Comparison of ENCODE assay signal across 28 cellular contexts in genomic region chr20:1367479-1367878, GRCh38. TPM values are rescaled to one million over a fixed set of nuclear protein-coding genes. Genes with fewer than 3 reads are reported as not detected.
DNase-seq lines count a peak whose midpoint lies in the region; ATAC-seq and TF ChIP-seq lines count a peak whose summit lies in the region.
"Had no signal": no experiment of that assay in that cellular context is flagged by ENCODE, and none has a peak within 500 bp of the region (broad histone marks: within the 10 kb centered on the region; RNA-seq: fewer than 3 reads in every experiment).

No MANE protein-coding gene starts in this region.

- H3K9me3 ChIP-seq in CD4-positive, alpha-beta T cell (ENCODE audit: control insufficient read depth, low read length), result no peaks in the 10 kb centered on the region
- H3K9me3 ChIP-seq: HAP-1 had no signal

- no peaks in the 10 kb centered on the region for H3K27me3 ChIP-seq in CD4-positive, alpha-beta T cell (ENCODE audit: control insufficient read depth, insufficient read depth, low read length)

- H3K27ac Mint-ChIP-seq in activated CD4-positive, alpha-beta T cell treated with anti-CD3 and anti-CD28 coated beads, Interleukin-2, amount 10 ng/mL, durations not matched to agents 24 days and 14 days, result no peak overlapping the region
- H3K27ac Mint-ChIP-seq in CD4-positive, alpha-beta T cell, result peak overlapping the region; percentile 50
- peak overlapping the region; percentile 17 for H3K27ac Mint-ChIP-seq in activated naive CD8-positive, alpha-beta T cell treated with anti-CD3 and anti-CD28 coated beads, Interleukin-2, amount 50 U/mL, for 24 hours
- H3K27ac Mint-ChIP-seq in nephron progenitor cell (peak overlapping the region; percentile 97), MCF 10A (ENCODE audit: low read depth, unreplicated experiment) (no peak overlapping the region)
- H3K27ac Mint-ChIP-seq: B cell had no signal

- peaks cover 5% of the 10 kb centered on the region for H3K9me3 Mint-ChIP-seq in activated CD4-positive, alpha-beta T cell treated with anti-CD3 and anti-CD28 coated beads, Interleukin-2, amount 10 ng/mL, durations not matched to agents 24 days and 14 days
- no peaks in the 10 kb centered on the region for H3K9me3 Mint-ChIP-seq in CD4-positive, alpha-beta T cell
- H3K9me3 Mint-ChIP-seq in activated naive CD8-positive, alpha-beta T cell treated with anti-CD3 and anti-CD28 coated beads, Interleukin-2, amount 50 U/mL, for 24 hours, result no peaks in the 10 kb centered on the region
- peaks cover 17% of the 10 kb centered on the region for H3K9me3 Mint-ChIP-seq in nephron progenitor cell
- no peaks in the 10 kb centered on the region for H3K9me3 Mint-ChIP-seq in MCF 10A (ENCODE audit: unreplicated experiment)
- H3K9me3 Mint-ChIP-seq: HFFc6 had no signal

- no TSS peak for BruUV-seq in MCF 10A (replicated peaks; lab: Mats Ljungman, UMichigan)

- H3K27me3 Mint-ChIP-seq in activated CD4-positive, alpha-beta T cell treated with anti-CD3 and anti-CD28 coated beads, Interleukin-2, amount 10 ng/mL, durations not matched to agents 24 days and 14 days, result no peaks in the 10 kb centered on the region
- H3K27me3 Mint-ChIP-seq in CD4-positive, alpha-beta T cell, result no peaks in the 10 kb centered on the region
- no peaks in the 10 kb centered on the region for H3K27me3 Mint-ChIP-seq in activated naive CD8-positive, alpha-beta T cell treated with anti-CD3 and anti-CD28 coated beads, Interleukin-2, amount 50 U/mL, for 24 hours
- H3K27me3 Mint-ChIP-seq in nephron progenitor cell (ENCODE audit: low read depth, poor library complexity) (no peaks in the 10 kb centered on the region), MCF 10A (ENCODE audit: insufficient read depth, unreplicated experiment) (no peaks in the 10 kb centered on the region)
- H3K27me3 Mint-ChIP-seq: B cell had no signal

- intact Hi-C loops in activated CD4-positive, alpha-beta T cell treated with anti-CD3 and anti-CD28 coated beads, Interleukin-2, amount 10 ng/mL, durations not matched to agents 24 days and 14 days (cut with micrococcal nuclease), result loop anchor here (10.0 kb wide), 1 partner anchor 297 kb away; no protein-coding TSS in a partner anchor
- intact Hi-C loops in CD4-positive, alpha-beta T cell (cut with DNase I, micrococcal nuclease), result no loop called here
- intact Hi-C loops in MCF 10A (cut with micrococcal nuclease), result no loop called here

- peaks cover 73% of the 10 kb centered on the region for H3K36me3 Mint-ChIP-seq in activated CD4-positive, alpha-beta T cell treated with anti-CD3 and anti-CD28 coated beads, Interleukin-2, amount 10 ng/mL, durations not matched to agents 24 days and 14 days (ENCODE audit: low read depth)
- H3K36me3 Mint-ChIP-seq in CD4-positive, alpha-beta T cell (ENCODE audit: low read depth), result peaks cover 91% of the 10 kb centered on the region
- H3K36me3 Mint-ChIP-seq in activated naive CD8-positive, alpha-beta T cell treated with anti-CD3 and anti-CD28 coated beads, Interleukin-2, amount 50 U/mL, for 24 hours (ENCODE audit: low read depth), result peaks cover 63% of the 10 kb centered on the region
- H3K36me3 Mint-ChIP-seq in nephron progenitor cell (ENCODE audit: low read depth) (peaks cover 70% of the 10 kb centered on the region), MCF 10A (ENCODE audit: insufficient read depth, unreplicated experiment) (peaks cover 51% of the 10 kb centered on the region)

- CTCF ChIA-PET in CD4-positive, alpha-beta T cell (lab: Charles Lee), result interaction anchor here (1.7 kb wide), 1 partner anchor 30 kb away, joined by 4 read pairs; no protein-coding TSS in a partner anchor
- CTCF ChIA-PET in MCF 10A (lab: Yijun Ruan, JAX), result interaction anchor here (0.6 kb wide), 2 partner anchors 55 to 143 kb away, joined by 3 read pairs; no protein-coding TSS in a partner anchor

- POLR2A ChIA-PET in CD4-positive, alpha-beta T cell (lab: Charles Lee), result no interaction called here
- POLR2A ChIA-PET in MCF 10A (lab: Yijun Ruan, JAX), result interaction anchor here (0.6 to 1.3 kb wide), 3 partner anchors 8 to 24 kb away, joined by 3 read pairs; no protein-coding TSS in a partner anchor

- peak; percentile 51 for DNase-seq in activated CD4-positive, alpha-beta T cell treated with anti-CD3 and anti-CD28 coated beads, Interleukin-2, amount 10 ng/mL, durations not matched to agents 24 days and 14 days
- DNase-seq in activated CD4-positive, alpha-beta T cell treated with anti-CD3 and anti-CD28 coated beads for 4 hours, result no peak
- no peak for DNase-seq in CD4-positive, alpha-beta T cell
- no peak for DNase-seq in activated naive CD8-positive, alpha-beta T cell treated with anti-CD3 and anti-CD28 coated beads, Interleukin-2, amount 50 U/mL, for 24 hours
- DNase-seq in nephron progenitor cell, result no peak
- no peak for DNase-seq in activated CD8-positive, alpha-beta memory T cell treated with anti-CD3 and anti-CD28 coated beads, Interleukin-2, amount 50 U/mL, for 4 hours
- no peak for DNase-seq in MCF 10A (ENCODE audit: unreplicated experiment)
- no peak for DNase-seq in NCI-H1417 treated with DMSO at 0.1 percent for 48 hours (lab: John Stamatoyannopoulos, UW)
- DNase-seq: Calu3; DMS79 treated with DMSO at 0.1 percent for 48 hours; GF-D8; GOT3; HFFc6; KG1; MM.1S; NCI-H1694; NCI-H2029 treated with DMSO at 0.1 percent for 48 hours; NCI-H446 treated with DMSO at 0.1 percent for 48 hours; NCI-H526; NCI-H82; NK-92 treated with Interleukin-12 subunit alpha and Interleukin-12 subunit beta, amount 100 ng/mL, for 24 hours; PC-9; Right ventricle myocardium superior; RPMI8226 had no signal

- TF ChIP-seq CTCF in CD4-positive, alpha-beta T cell (IDR thresholded peaks at IDR 0.05), result no peak
- TF ChIP-seq CTCF in nephron progenitor cell (IDR thresholded peaks at IDR 0.05) (no peak), MCF 10A (IDR thresholded peaks at IDR 0.05; ENCODE audit: unreplicated experiment) (no peak)

- H3K27ac ChIP-seq in CD4-positive, alpha-beta T cell (ENCODE audit: low read depth, low read length), result no peak overlapping the region
- H3K27ac ChIP-seq: 22Rv1, C4-2B, PC-9 had no signal

- ATAC-seq in CD4-positive, alpha-beta T cell (ENCODE audit: poor library complexity), result no peak
- ATAC-seq in activated naive CD8-positive, alpha-beta T cell treated with anti-CD3 and anti-CD28 coated beads, Interleukin-2, amount 50 U/mL, for 24 hours, result no peak

- no peak overlapping the region for H3K4me3 Mint-ChIP-seq in activated CD4-positive, alpha-beta T cell treated with anti-CD3 and anti-CD28 coated beads, Interleukin-2, amount 10 ng/mL, durations not matched to agents 24 days and 14 days
- no peak overlapping the region for H3K4me3 Mint-ChIP-seq in CD4-positive, alpha-beta T cell
- no peak overlapping the region for H3K4me3 Mint-ChIP-seq in activated naive CD8-positive, alpha-beta T cell treated with anti-CD3 and anti-CD28 coated beads, Interleukin-2, amount 50 U/mL, for 24 hours
- H3K4me3 Mint-ChIP-seq in nephron progenitor cell, result no peak overlapping the region
- H3K4me3 Mint-ChIP-seq in MCF 10A (ENCODE audit: unreplicated experiment), result no peak overlapping the region
- H3K4me3 Mint-ChIP-seq: B cell had no signal

- peaks cover 63% of the 10 kb centered on the region for H3K4me1 Mint-ChIP-seq in activated CD4-positive, alpha-beta T cell treated with anti-CD3 and anti-CD28 coated beads, Interleukin-2, amount 10 ng/mL, durations not matched to agents 24 days and 14 days
- peaks cover 49% of the 10 kb centered on the region for H3K4me1 Mint-ChIP-seq in CD4-positive, alpha-beta T cell (ENCODE audit: low read depth)
- H3K4me1 Mint-ChIP-seq in activated naive CD8-positive, alpha-beta T cell treated with anti-CD3 and anti-CD28 coated beads, Interleukin-2, amount 50 U/mL, for 24 hours, result peaks cover 53% of the 10 kb centered on the region
- H3K4me1 Mint-ChIP-seq in nephron progenitor cell (peaks cover 43% of the 10 kb centered on the region), MCF 10A (ENCODE audit: insufficient read depth, unreplicated experiment) (peaks cover 13% of the 10 kb centered on the region)

RNA-seq across cellular contexts. Expression of gene FKBP1A, which starts 25.4 kb away (rescaled TPM):
- 291 and 292 TPM in 2 replicates for total RNA-seq in activated CD4-positive, alpha-beta T cell treated with anti-CD3 and anti-CD28 coated beads, Interleukin-2, amount 10 ng/mL, durations not matched to agents 24 days and 14 days
- 10 to 100 TPM; 43.3 to 45.4 TPM for total RNA-seq in CD4-positive, alpha-beta T cell
- total RNA-seq in MCF 10A (2022), result 209 and 217 TPM in 2 replicates

RNA-seq across cellular contexts. Expression of gene SDCBP2, which starts 38.5 kb away (rescaled TPM):
- 2.0 and 3.0 TPM in 2 replicates for total RNA-seq in activated CD4-positive, alpha-beta T cell treated with anti-CD3 and anti-CD28 coated beads, Interleukin-2, amount 10 ng/mL, durations not matched to agents 24 days and 14 days
- total RNA-seq in CD4-positive, alpha-beta T cell, result 1 to 10 TPM; 1.2 to 1.3 TPM
- total RNA-seq in MCF 10A (2022), result 8.3 and 11.8 TPM in 2 replicates

Comparison
In these comparisons a context has a peak if more than half of its experiments do, and no peak if none do; other contexts are left out.
1. H3K27ac Mint-ChIP-seq: peak in CD4-positive, alpha-beta T cell (single experiment), activated naive CD8-positive, alpha-beta T cell treated with anti-CD3 and anti-CD28 coated beads, Interleukin-2, amount 50 U/mL, for 24 hours (single experiment) and nephron progenitor cell (single experiment); none in activated CD4-positive, alpha-beta T cell treated with anti-CD3 and anti-CD28 coated beads, Interleukin-2, amount 10 ng/mL, durations not matched to agents 24 days and 14 days (single experiment) and MCF 10A (single experiment).